25 cellular contexts compared by ENCODE assay signal in the genomic region with DNA sequence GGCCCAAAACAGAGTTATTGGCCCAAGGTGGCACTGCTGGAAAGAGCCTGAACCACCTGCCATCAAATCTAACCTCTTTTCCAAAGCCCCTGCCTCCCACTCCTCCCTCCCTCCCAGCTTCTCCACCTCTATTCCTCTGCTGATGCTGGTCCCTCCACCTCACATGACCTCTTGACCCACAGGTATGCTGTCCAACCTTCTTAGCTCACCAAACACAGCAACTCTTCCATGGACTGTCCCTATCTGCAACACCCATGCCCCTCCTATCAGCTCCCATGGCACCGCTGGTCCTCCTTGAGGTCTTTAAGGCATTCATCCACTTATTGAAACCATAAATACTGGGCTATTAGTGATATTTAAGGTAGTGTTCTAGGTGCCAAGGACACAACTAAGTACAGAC. TPM values are rescaled to one million over a fixed set of nuclear protein-coding genes. Genes with fewer than 3 reads are reported as not detected.
A peak's percentile ranks its signal among the peaks of the same experiment; 100 is the strongest.
DNase-seq lines count a peak whose midpoint lies in the region; ATAC-seq and TF ChIP-seq lines count a peak whose summit lies in the region.
"Had no signal": no experiment of that assay in that cellular context is flagged by ENCODE, and none has a peak within 500 bp of the region (broad histone marks: within the 10 kb centered on the region; RNA-seq: fewer than 3 reads in every experiment).

No MANE protein-coding gene starts in this region.

- no peak overlapping the region for H3K4me3 Mint-ChIP-seq in activated naive CD4-positive, alpha-beta T cell treated with anti-CD3 and anti-CD28 coated beads for 36 hours
- H3K4me3 Mint-ChIP-seq in CD8-positive, alpha-beta T cell: no peak overlapping the region
- H3K4me3 Mint-ChIP-seq in activated T-helper 1 cell treated with anti-CD3 and anti-CD28 coated beads, Interleukin-12 subunit alpha, Interleukin-12 subunit beta, Interleukin-2, Interleukin-4 antibody, amounts not matched to agents 30 ng/mL and 10 ng/mL and 1 ng/mL, durations not matched to agents 14 hours and 24 hours and 36 hours: no peak overlapping the region
- H3K4me3 Mint-ChIP-seq in memory B cell: no peak overlapping the region
- H3K4me3 Mint-ChIP-seq: neural progenitor cell; stimulated activated memory B cell treated with anti-CD40 and anti-IgM and Interleukin-4, amounts not matched to agents 10 μg/mL and 1 μg/mL and 100 μg/mL, for 72 hours; type B pancreatic cell had no signal

- H3K27me3 Mint-ChIP-seq in activated naive CD4-positive, alpha-beta T cell treated with anti-CD3 and anti-CD28 coated beads for 36 hours (ENCODE audit: low read depth): no peaks in the 10 kb centered on the region
- no peaks in the 10 kb centered on the region for H3K27me3 Mint-ChIP-seq in CD8-positive, alpha-beta T cell (ENCODE audit: low read depth)
- H3K27me3 Mint-ChIP-seq in activated T-helper 1 cell treated with anti-CD3 and anti-CD28 coated beads, Interleukin-12 subunit alpha, Interleukin-12 subunit beta, Interleukin-2, Interleukin-4 antibody, amounts not matched to agents 30 ng/mL and 10 ng/mL and 1 ng/mL, durations not matched to agents 14 hours and 24 hours and 36 hours (ENCODE audit: insufficient read depth): no peaks in the 10 kb centered on the region
- H3K27me3 Mint-ChIP-seq in memory B cell: no peaks in the 10 kb centered on the region
- H3K27me3 Mint-ChIP-seq: stimulated activated memory B cell treated with anti-CD40 and anti-IgM and Interleukin-4, amounts not matched to agents 10 μg/mL and 1 μg/mL and 100 μg/mL, for 72 hours; type B pancreatic cell had no signal

- H3K4me3 ChIP-seq in CD8-positive, alpha-beta T cell (ENCODE audit: low read depth, low read length): no peak overlapping the region
- H3K4me3 ChIP-seq: neural progenitor cell, pancreas had no signal

- no peaks in the 10 kb centered on the region for H3K27me3 ChIP-seq in CD8-positive, alpha-beta T cell (ENCODE audit: insufficient read depth, low read length)
- H3K27me3 ChIP-seq: neural progenitor cell, pancreas had no signal

- peaks cover 3% of the 10 kb centered on the region for H3K36me3 ChIP-seq in CD8-positive, alpha-beta T cell (ENCODE audit: insufficient read depth, low read length)
- H3K36me3 ChIP-seq: neural progenitor cell, pancreas had no signal

- CTCF ChIA-PET in activated naive CD4-positive, alpha-beta T cell treated with anti-CD3 and anti-CD28 coated beads for 36 hours (lab: Charles Lee): interaction anchor here (0.6 to 3.6 kb wide), 3 partner anchors 9 to 1039 kb away, joined by 3 to 28 read pairs (median 6); no protein-coding TSS in a partner anchor
- CTCF ChIA-PET in CD8-positive, alpha-beta T cell (lab: Charles Lee): interaction anchor here (1.2 to 3.9 kb wide), 4 partner anchors 11 to 61 kb away, joined by 4 to 17 read pairs (median 5); no protein-coding TSS in a partner anchor

- peaks cover 14% of the 10 kb centered on the region for H3K9me3 ChIP-seq in CD8-positive, alpha-beta T cell (ENCODE audit: low read length)
- H3K9me3 ChIP-seq: pancreas had no signal

- intact Hi-C loops in activated naive CD4-positive, alpha-beta T cell treated with anti-CD3 and anti-CD28 coated beads for 36 hours (cut with micrococcal nuclease): no loop called here
- intact Hi-C loops in CD8-positive, alpha-beta T cell (cut with DNase I, micrococcal nuclease): no loop called here
- intact Hi-C loops in activated T-helper 1 cell treated with anti-CD3 and anti-CD28 coated beads, Interleukin-12 subunit alpha, Interleukin-12 subunit beta, Interleukin-2, Interleukin-4 antibody, amounts not matched to agents 30 ng/mL and 10 ng/mL and 1 ng/mL, durations not matched to agents 14 hours and 24 hours and 36 hours (cut with micrococcal nuclease): no loop called here

- H3K36me3 Mint-ChIP-seq in activated naive CD4-positive, alpha-beta T cell treated with anti-CD3 and anti-CD28 coated beads for 36 hours (ENCODE audit: low read depth): peaks cover 32% of the 10 kb centered on the region
- H3K36me3 Mint-ChIP-seq in CD8-positive, alpha-beta T cell: peaks cover 31% of the 10 kb centered on the region
- H3K36me3 Mint-ChIP-seq in activated T-helper 1 cell treated with anti-CD3 and anti-CD28 coated beads, Interleukin-12 subunit alpha, Interleukin-12 subunit beta, Interleukin-2, Interleukin-4 antibody, amounts not matched to agents 30 ng/mL and 10 ng/mL and 1 ng/mL, durations not matched to agents 14 hours and 24 hours and 36 hours (ENCODE audit: low read depth): peaks cover 35% of the 10 kb centered on the region
- peaks cover 17% of the 10 kb centered on the region for H3K36me3 Mint-ChIP-seq in memory B cell
- H3K36me3 Mint-ChIP-seq: type B pancreatic cell had no signal

- peaks cover 35% of the 10 kb centered on the region for H3K4me1 Mint-ChIP-seq in activated naive CD4-positive, alpha-beta T cell treated with anti-CD3 and anti-CD28 coated beads for 36 hours (ENCODE audit: low read depth)
- peaks cover 55% of the 10 kb centered on the region for H3K4me1 Mint-ChIP-seq in CD8-positive, alpha-beta T cell (ENCODE audit: low read depth)
- peaks cover 21% of the 10 kb centered on the region for H3K4me1 Mint-ChIP-seq in activated T-helper 1 cell treated with anti-CD3 and anti-CD28 coated beads, Interleukin-12 subunit alpha, Interleukin-12 subunit beta, Interleukin-2, Interleukin-4 antibody, amounts not matched to agents 30 ng/mL and 10 ng/mL and 1 ng/mL, durations not matched to agents 14 hours and 24 hours and 36 hours (ENCODE audit: low read depth)
- H3K4me1 Mint-ChIP-seq in memory B cell: peaks cover 19% of the 10 kb centered on the region

- peaks cover 29% of the 10 kb centered on the region for H3K4me1 ChIP-seq in CD8-positive, alpha-beta T cell (ENCODE audit: insufficient read depth, low read length)
- H3K4me1 ChIP-seq: pancreas had no signal

- TF ChIP-seq CTCF in CD8-positive, alpha-beta T cell (IDR thresholded peaks at IDR 0.05): no peak

- POLR2A ChIA-PET in CD8-positive, alpha-beta T cell (lab: Charles Lee): interaction anchor here (1.2 to 1.4 kb wide), 2 partner anchors 28 to 45 kb away, joined by 3 to 6 read pairs; no protein-coding TSS in a partner anchor

- peak overlapping the region; percentile 6 for H3K27ac Mint-ChIP-seq in activated naive CD4-positive, alpha-beta T cell treated with anti-CD3 and anti-CD28 coated beads for 36 hours
- H3K27ac Mint-ChIP-seq in CD8-positive, alpha-beta T cell: peak overlapping the region; percentile 80
- peak overlapping the region; percentile 18 for H3K27ac Mint-ChIP-seq in activated T-helper 1 cell treated with anti-CD3 and anti-CD28 coated beads, Interleukin-12 subunit alpha, Interleukin-12 subunit beta, Interleukin-2, Interleukin-4 antibody, amounts not matched to agents 30 ng/mL and 10 ng/mL and 1 ng/mL, durations not matched to agents 14 hours and 24 hours and 36 hours
- peak overlapping the region; percentile 78 for H3K27ac Mint-ChIP-seq in memory B cell
- H3K27ac Mint-ChIP-seq: neural progenitor cell, type B pancreatic cell had no signal

- ATAC-seq in CD8-positive, alpha-beta T cell: no peak
- ATAC-seq in memory B cell (ENCODE audit: low read depth) (no peak), HG03025 (IDR thresholded peaks at IDR 0.05; ENCODE audit: low FRiP score, unreplicated experiment) (no peak)
- ATAC-seq: pancreas; stimulated activated memory B cell treated with anti-CD40 and anti-IgM and Interleukin-4, amounts not matched to agents 10 μg/mL and 1 μg/mL and 100 μg/mL, for 72 hours had no signal

- DNase-seq in activated naive CD4-positive, alpha-beta T cell treated with anti-CD3 and anti-CD28 coated beads for 36 hours: no peak
- no peak for DNase-seq in activated naive CD4-positive, alpha-beta T cell treated with Interleukin-2 at 50 U/mL for 16 hours
- no peak for DNase-seq in CD8-positive, alpha-beta T cell
- no peak for DNase-seq in activated T-helper 1 cell treated with anti-CD3 and anti-CD28 coated beads, Interleukin-12 subunit alpha, Interleukin-12 subunit beta, Interleukin-2, Interleukin-4 antibody, amounts not matched to agents 30 ng/mL and 10 ng/mL and 1 ng/mL, durations not matched to agents 14 hours and 24 hours and 36 hours (ENCODE audit: low spot score)
- DNase-seq in memory B cell (ENCODE audit: low spot score in 2 of 2) (no peak), Ammon's horn (ENCODE audit: low spot score) (no peak), DMS79 (lab: John Stamatoyannopoulos, UW) (no peak)
- DNase-seq: ACHN; activated CD4-positive, CD25-positive, alpha-beta regulatory T cell treated with anti-CD3 and anti-CD28 coated beads, Interleukin-2, amount 50 U/mL, for 72 hours; activated CD8-positive, alpha-beta memory T cell treated with anti-CD3 and anti-CD28 coated beads for 24 hours; activated T-cell treated with anti-CD3 and anti-CD28 coated beads, Interleukin-2, amount 50 U/mL, for 1 hour; Calu3; caudate nucleus; DMS79 treated with DMSO at 0.1 percent for 48 hours; GF-D8; mammary epithelial cell; NCI-H1092; NCI-H1694 treated with DMSO at 0.1 percent for 48 hours; pancreas; RPMI8226; substantia nigra had no signal

- H3K27ac ChIP-seq in CD8-positive, alpha-beta T cell (ENCODE audit: low read depth, low read length): no peak overlapping the region
- H3K27ac ChIP-seq: neural progenitor cell, pancreas had no signal

- H3K9me3 Mint-ChIP-seq in activated naive CD4-positive, alpha-beta T cell treated with anti-CD3 and anti-CD28 coated beads for 36 hours: peaks cover 3% of the 10 kb centered on the region
- peaks cover 10% of the 10 kb centered on the region for H3K9me3 Mint-ChIP-seq in CD8-positive, alpha-beta T cell
- H3K9me3 Mint-ChIP-seq in activated T-helper 1 cell treated with anti-CD3 and anti-CD28 coated beads, Interleukin-12 subunit alpha, Interleukin-12 subunit beta, Interleukin-2, Interleukin-4 antibody, amounts not matched to agents 30 ng/mL and 10 ng/mL and 1 ng/mL, durations not matched to agents 14 hours and 24 hours and 36 hours: peaks cover 8% of the 10 kb centered on the region
- peaks cover 2% of the 10 kb centered on the region for H3K9me3 Mint-ChIP-seq in memory B cell

RNA-seq across cellular contexts. Expression of gene NUP210, which starts 12.6 kb away (rescaled TPM):
- 100 to 1,000 TPM; 148 TPM for total RNA-seq in activated naive CD4-positive, alpha-beta T cell treated with anti-CD3 and anti-CD28 coated beads for 36 hours
- total RNA-seq in CD8-positive, alpha-beta T cell: 10 to 100 TPM; 80.6 to 82.6 TPM
- 149 and 152 TPM in 2 replicates for total RNA-seq in activated T-helper 1 cell treated with anti-CD3 and anti-CD28 coated beads, Interleukin-12 subunit alpha, Interleukin-12 subunit beta, Interleukin-2, Interleukin-4 antibody, amounts not matched to agents 30 ng/mL and 10 ng/mL and 1 ng/mL, durations not matched to agents 14 hours and 24 hours and 36 hours

Comparison
In these comparisons a context has a peak if more than half of its experiments do, and no peak if none do; other contexts are left out.
1. H3K27ac Mint-ChIP-seq: peak in every context shown above with its lines; median percentile 80 in CD8-positive, alpha-beta T cell; 78 in memory B cell; 18 in activated T-helper 1 cell treated with anti-CD3 and anti-CD28 coated beads, Interleukin-12 subunit alpha, Interleukin-12 subunit beta, Interleukin-2, Interleukin-4 antibody, amounts not matched to agents 30 ng/mL and 10 ng/mL and 1 ng/mL, durations not matched to agents 14 hours and 24 hours and 36 hours; 6 in activated naive CD4-positive, alpha-beta T cell treated with anti-CD3 and anti-CD28 coated beads for 36 hours.